In the genomic region with DNA sequence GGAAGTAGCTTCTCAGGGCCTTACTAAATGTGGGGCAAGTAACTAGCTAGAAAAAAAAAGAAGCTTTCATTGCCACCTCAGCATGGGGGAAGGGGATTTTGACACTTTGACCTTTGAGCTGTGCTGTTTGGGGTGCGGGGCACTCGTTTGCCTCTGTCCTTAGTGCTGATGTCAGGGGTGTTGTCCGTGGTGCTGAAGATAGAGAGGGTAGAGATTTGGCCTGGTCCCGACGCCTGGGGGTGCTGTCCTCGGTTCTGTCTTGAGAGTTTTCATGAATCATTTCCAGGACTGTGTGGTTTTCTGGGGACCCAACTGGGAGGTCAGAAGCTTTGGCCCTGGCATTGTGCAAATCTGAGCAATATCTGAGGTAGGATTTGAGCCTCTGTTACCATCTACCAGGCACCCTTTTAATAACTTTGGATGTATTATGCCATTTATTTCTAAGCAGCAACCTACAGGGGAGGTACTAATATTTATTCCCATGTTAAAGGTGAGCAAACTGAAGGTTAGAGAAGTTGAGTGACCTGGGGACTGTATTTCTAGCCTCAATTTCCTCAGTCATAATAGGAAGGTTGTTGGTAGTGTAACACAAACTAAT, we compare ENCODE assay signal across 8 cellular contexts.
DNase-seq lines count a peak whose midpoint lies in the region; ATAC-seq and TF ChIP-seq lines count a peak whose summit lies in the region.

No MANE protein-coding gene starts in this region.

- DNase-seq in GM10266 (ENCODE audit: extremely low spot score) (peak; percentile 52), NCI-H226 (peak; percentile 56), lung microvascular endothelial cell (ENCODE audit: low read depth in 2 of 2) (peak; percentile 47 to 50), amniotic stem cell (lab: John Stamatoyannopoulos, UW) (no peak), D341Med (ENCODE audit: low spot score) (no peak)
- DNase-seq in activated naive CD4-positive, alpha-beta T cell treated with anti-CD3 and anti-CD28 coated beads, Interleukin-2, amount 50 U/mL, for 72 hours (ENCODE audit: low spot score in 2 of 2), result peak in 1 of 2 donors; percentile 72

- no peak for TF ChIP-seq CTCF in GM10266 (IDR thresholded peaks at IDR 0.05; ENCODE audit: control insufficient read depth, insufficient read depth, low read depth, missing control alignments)

- H3K36me3 Mint-ChIP-seq in activated naive CD4-positive, alpha-beta T cell treated with anti-CD3 and anti-CD28 coated beads, Interleukin-2, amount 50 U/mL, for 72 hours, result no peaks in the 10 kb centered on the region

- no peak overlapping the region for H3K27ac Mint-ChIP-seq in activated naive CD4-positive, alpha-beta T cell treated with anti-CD3 and anti-CD28 coated beads, Interleukin-2, amount 50 U/mL, for 72 hours

- H3K9me3 Mint-ChIP-seq in activated naive CD4-positive, alpha-beta T cell treated with anti-CD3 and anti-CD28 coated beads, Interleukin-2, amount 50 U/mL, for 72 hours, result no peaks in the 10 kb centered on the region

- ATAC-seq in activated naive CD4-positive, alpha-beta T cell treated with anti-CD3 and anti-CD28 coated beads, Interleukin-2, amount 50 U/mL, for 72 hours, result peak; percentile 59
- ATAC-seq in HG03280 (IDR thresholded peaks at IDR 0.05; ENCODE audit: unreplicated experiment) (no peak), HG02970 (IDR thresholded peaks at IDR 0.05; ENCODE audit: low FRiP score, unreplicated experiment) (no peak)

Comparison
In these comparisons a context has a peak if more than half of its experiments do, and no peak if none do; other contexts are left out.
1. DNase-seq: peak in GM10266 (single experiment), NCI-H226 (single experiment) and lung microvascular endothelial cell (2 of 2); none in amniotic stem cell (single experiment) and D341Med (single experiment).
2. ATAC-seq: peak in activated naive CD4-positive, alpha-beta T cell treated with anti-CD3 and anti-CD28 coated beads, Interleukin-2, amount 50 U/mL, for 72 hours (2 of 2); none in HG03280 (single experiment) and HG02970 (single experiment).